ENCODE assay signal across 1 cellular context in the genomic region with DNA sequence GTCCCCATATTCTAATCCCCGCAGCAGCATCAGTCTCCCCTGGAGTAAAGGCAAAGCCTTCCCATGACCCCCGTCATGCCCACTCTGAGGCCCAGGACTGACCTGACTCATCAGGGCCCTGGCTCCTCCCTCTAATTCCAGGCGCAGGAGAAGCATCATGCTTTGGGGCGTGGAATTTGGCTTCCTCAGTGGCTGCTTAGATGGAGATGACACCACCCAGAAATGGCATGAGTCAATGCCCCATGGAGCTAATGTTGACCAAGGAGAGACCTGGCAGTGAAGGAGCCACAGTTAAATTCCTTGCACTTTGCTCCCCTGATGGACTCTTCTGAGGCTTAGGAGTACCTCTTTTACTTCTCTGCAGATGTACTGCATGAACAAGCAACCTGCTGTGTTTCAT.
TF ChIP-seq lines count a peak whose summit lies in the region.

No MANE protein-coding gene starts in this region.

TF ChIP-seq in GM23338, 12 proteins besides CTCF, POLR2A, EP300 and RAD21 (continued from another document):
- TF ChIP-seq, protein P1, sequence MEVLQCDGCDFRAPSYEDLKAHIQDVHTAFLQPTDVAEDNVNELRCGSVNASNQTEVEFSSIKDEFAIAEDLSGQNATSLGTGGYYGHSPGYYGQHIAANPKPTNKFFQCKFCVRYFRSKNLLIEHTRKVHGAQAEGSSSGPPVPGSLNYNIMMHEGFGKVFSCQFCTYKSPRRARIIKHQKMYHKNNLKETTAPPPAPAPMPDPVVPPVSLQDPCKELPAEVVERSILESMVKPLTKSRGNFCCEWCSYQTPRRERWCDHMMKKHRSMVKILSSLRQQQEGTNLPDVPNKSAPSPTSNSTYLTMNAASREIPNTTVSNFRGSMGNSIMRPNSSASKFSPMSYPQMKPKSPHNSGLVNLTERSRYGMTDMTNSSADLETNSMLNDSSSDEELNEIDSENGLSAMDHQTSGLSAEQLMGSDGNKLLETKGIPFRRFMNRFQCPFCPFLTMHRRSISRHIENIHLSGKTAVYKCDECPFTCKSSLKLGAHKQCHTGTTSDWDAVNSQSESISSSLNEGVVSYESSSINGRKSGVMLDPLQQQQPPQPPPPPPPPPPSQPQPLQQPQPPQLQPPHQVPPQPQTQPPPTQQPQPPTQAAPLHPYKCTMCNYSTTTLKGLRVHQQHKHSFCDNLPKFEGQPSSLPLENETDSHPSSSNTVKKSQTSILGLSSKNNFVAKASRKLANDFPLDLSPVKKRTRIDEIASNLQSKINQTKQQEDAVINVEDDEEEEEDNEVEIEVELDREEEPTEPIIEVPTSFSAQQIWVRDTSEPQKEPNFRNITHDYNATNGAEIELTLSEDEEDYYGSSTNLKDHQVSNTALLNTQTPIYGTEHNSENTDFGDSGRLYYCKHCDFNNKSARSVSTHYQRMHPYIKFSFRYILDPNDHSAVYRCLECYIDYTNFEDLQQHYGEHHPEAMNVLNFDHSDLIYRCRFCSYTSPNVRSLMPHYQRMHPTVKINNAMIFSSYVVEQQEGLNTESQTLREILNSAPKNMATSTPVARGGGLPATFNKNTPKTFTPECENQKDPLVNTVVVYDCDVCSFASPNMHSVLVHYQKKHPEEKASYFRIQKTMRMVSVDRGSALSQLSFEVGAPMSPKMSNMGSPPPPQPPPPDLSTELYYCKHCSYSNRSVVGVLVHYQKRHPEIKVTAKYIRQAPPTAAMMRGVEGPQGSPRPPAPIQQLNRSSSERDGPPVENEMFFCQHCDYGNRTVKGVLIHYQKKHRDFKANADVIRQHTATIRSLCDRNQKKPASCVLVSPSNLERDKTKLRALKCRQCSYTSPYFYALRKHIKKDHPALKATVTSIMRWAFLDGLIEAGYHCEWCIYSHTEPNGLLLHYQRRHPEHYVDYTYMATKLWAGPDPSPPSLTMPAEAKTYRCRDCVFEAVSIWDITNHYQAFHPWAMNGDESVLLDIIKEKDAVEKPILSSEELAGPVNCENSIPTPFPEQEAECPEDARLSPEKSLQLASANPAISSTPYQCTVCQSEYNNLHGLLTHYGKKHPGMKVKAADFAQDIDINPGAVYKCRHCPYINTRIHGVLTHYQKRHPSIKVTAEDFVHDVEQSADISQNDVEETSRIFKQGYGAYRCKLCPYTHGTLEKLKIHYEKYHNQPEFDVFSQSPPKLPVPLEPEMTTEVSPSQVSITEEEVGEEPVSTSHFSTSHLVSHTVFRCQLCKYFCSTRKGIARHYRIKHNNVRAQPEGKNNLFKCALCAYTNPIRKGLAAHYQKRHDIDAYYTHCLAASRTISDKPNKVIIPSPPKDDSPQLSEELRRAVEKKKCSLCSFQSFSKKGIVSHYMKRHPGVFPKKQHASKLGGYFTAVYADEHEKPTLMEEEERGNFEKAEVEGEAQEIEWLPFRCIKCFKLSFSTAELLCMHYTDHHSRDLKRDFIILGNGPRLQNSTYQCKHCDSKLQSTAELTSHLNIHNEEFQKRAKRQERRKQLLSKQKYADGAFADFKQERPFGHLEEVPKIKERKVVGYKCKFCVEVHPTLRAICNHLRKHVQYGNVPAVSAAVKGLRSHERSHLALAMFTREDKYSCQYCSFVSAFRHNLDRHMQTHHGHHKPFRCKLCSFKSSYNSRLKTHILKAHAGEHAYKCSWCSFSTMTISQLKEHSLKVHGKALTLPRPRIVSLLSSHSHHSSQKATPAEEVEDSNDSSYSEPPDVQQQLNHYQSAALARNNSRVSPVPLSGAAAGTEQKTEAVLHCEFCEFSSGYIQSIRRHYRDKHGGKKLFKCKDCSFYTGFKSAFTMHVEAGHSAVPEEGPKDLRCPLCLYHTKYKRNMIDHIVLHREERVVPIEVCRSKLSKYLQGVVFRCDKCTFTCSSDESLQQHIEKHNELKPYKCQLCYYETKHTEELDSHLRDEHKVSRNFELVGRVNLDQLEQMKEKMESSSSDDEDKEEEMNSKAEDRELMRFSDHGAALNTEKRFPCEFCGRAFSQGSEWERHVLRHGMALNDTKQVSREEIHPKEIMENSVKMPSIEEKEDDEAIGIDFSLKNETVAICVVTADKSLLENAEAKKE (CRISPR knock-in tag; IDR thresholded peaks at IDR 0.05), result peak; percentile 83
